Comparison of ENCODE assay signal across 19 cellular contexts in the genomic region with DNA sequence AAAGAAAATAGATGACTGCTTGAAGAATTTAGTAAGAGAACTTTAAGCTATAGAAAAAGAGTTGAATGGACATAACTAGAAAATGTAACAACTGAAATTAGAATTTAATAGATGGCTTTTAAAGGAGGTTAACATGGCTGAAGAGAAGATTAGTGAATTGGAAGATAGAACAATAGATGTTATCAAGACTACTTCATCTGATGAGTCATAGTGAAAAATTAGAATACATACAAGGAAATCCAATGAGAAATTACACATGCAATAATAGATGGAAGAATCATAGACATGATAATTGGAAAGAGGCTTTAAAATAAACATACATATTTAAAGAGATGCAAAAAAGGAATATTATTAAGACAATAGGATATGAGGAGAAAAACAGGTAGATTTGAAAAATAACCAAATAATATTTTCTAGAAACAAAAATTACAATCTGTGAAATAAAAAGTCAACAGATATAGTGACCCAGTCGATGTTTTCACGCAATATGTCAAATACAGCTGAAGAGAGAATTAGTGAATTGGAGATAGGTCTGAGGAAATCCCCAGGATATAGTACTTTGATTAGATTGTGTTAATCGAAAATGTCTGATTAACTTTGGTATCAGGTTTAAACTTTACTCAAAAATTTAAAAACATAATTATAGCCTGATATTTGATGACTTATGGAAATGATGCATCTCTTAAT. TPM values are rescaled to one million over a fixed set of nuclear protein-coding genes. Genes with fewer than 3 reads are reported as not detected.
DNase-seq lines count a peak whose midpoint lies in the region; ATAC-seq, FAIRE-seq and TF ChIP-seq lines count a peak whose summit lies in the region.
"Had no signal": no experiment of that assay in that cellular context is flagged by ENCODE, and none has a peak within 500 bp of the region (broad histone marks: within the 10 kb centered on the region; RNA-seq: fewer than 3 reads in every experiment).

No MANE protein-coding gene starts in this region.

- FAIRE-seq in kidney (lab: Jason Lieb, UNC), result peak; percentile 33

- no peaks in the 10 kb centered on the region for H3K27me3 ChIP-seq in GM23248 (replicated peaks; ENCODE audit: insufficient read depth)

- in situ Hi-C loops in GM23248 (cut with MboI), result no loop called here

- 77 to 86% methylated on average over 3 of the region's 3 CpGs for WGBS in GM23248 (ENCODE audit: low coverage in 1 of 2, low lambda C conversion rate in 2 of 2, missing lambda C conversion rate in 2 of 2), 2 experiments

- H3K4me1 ChIP-seq in GM23248 (ENCODE audit: insufficient read depth) (no peaks in the 10 kb centered on the region), kidney (ENCODE audit: control insufficient read depth in 1 of 2, insufficient read depth in 1 of 2, low read depth in 1 of 2, low read length in 2 of 2) (peaks cover 4 to 7% of the 10 kb centered on the region in 2 donors)

- no peaks in the 10 kb centered on the region for H3K27me3 Mint-ChIP-seq in Calu3 (ENCODE audit: unreplicated experiment)
- peaks cover 3% of the 10 kb centered on the region for H3K27me3 Mint-ChIP-seq in endothelial cell (ENCODE audit: unreplicated experiment)
- H3K27me3 Mint-ChIP-seq: CD4-positive, alpha-beta memory T cell had no signal

- DNase-seq in Calu3, result no peak
- peak; percentile 18 for DNase-seq in GM23248
- no peak for DNase-seq in endothelial cell (ENCODE audit: low spot score)
- DNase-seq in kidney, result no peak
- no peak for DNase-seq in HK-2 (ENCODE audit: unreplicated experiment)
- DNase-seq in AG08395 (ENCODE audit: low spot score), result no peak
- DNase-seq: CD4-positive, alpha-beta memory T cell; DMS 273 treated with DMSO at 0.1 percent for 48 hours; KBM-7; MV-4-11; NCI-H1417; NCI-H1930; NCI-H2171 treated with DMSO at 0.1 percent for 48 hours; NCI-H748 treated with DMSO at 0.1 percent for 48 hours; PC-3 had no signal

- H3K4me3 Mint-ChIP-seq in Calu3 (ENCODE audit: low read depth, unreplicated experiment) (no peak overlapping the region), endothelial cell (ENCODE audit: unreplicated experiment) (peak overlapping the region; percentile 16)
- H3K4me3 Mint-ChIP-seq: CD4-positive, alpha-beta memory T cell had no signal

- TF ChIP-seq CTCF in Calu3 (IDR thresholded peaks at IDR 0.05; ENCODE audit: unreplicated experiment) (no peak), endothelial cell (IDR thresholded peaks at IDR 0.05; ENCODE audit: unreplicated experiment) (no peak), kidney (IDR thresholded peaks at IDR 0.05; ENCODE audit: borderline replicate concordance, extremely low read depth, insufficient read depth) (no peak)

- no peak overlapping the region for H2AFZ ChIP-seq in GM23248

- ATAC-seq in GM18498 (IDR thresholded peaks at IDR 0.05; ENCODE audit: unreplicated experiment), result no peak
- ATAC-seq: PC-3 had no signal

- H3K36me3 Mint-ChIP-seq in Calu3 (ENCODE audit: insufficient read depth, unreplicated experiment) (peaks cover 13% of the 10 kb centered on the region), endothelial cell (ENCODE audit: low read depth, unreplicated experiment) (peaks cover 66% of the 10 kb centered on the region)

- H3K27ac Mint-ChIP-seq in Calu3 (ENCODE audit: unreplicated experiment) (peak overlapping the region; percentile 32), endothelial cell (ENCODE audit: unreplicated experiment) (no peak overlapping the region)

- H3K36me3 ChIP-seq in GM23248 (ENCODE audit: low read depth), result peaks cover 64% of the 10 kb centered on the region
- H3K36me3 ChIP-seq in kidney (ENCODE audit: control insufficient read depth in 1 of 2, insufficient read depth in 2 of 2, low read length in 2 of 2), result peaks cover 43 to 67% of the 10 kb centered on the region in 2 donors

- H3K4me3 ChIP-seq in GM23248 (no peak overlapping the region), kidney (ENCODE audit: low read length in 2 of 2) (no peak overlapping the region)

- no peaks in the 10 kb centered on the region for H3K9me2 ChIP-seq in GM23248 (ENCODE audit: insufficient read depth)

- no peak overlapping the region for H3K27ac ChIP-seq in GM23248
- no peak overlapping the region for H3K27ac ChIP-seq in kidney (ENCODE audit: low read depth in 2 of 2, low read length in 2 of 2)
- H3K27ac ChIP-seq: RWPE1 had no signal

- BruUV-seq in Calu3 (replicated peaks; lab: Mats Ljungman, UMichigan), result no TSS peak

- H3K9me3 Mint-ChIP-seq in Calu3 (ENCODE audit: low read depth, unreplicated experiment), result peaks cover 4% of the 10 kb centered on the region
- peaks cover 16% of the 10 kb centered on the region for H3K9me3 Mint-ChIP-seq in endothelial cell (ENCODE audit: unreplicated experiment)

- no peak overlapping the region for H3K9ac ChIP-seq in GM23248
- no peak overlapping the region for H3K9ac ChIP-seq in kidney (ENCODE audit: low read length in 2 of 2)

- intact Hi-C loops in Calu3 (cut with micrococcal nuclease; ENCODE audit: unreplicated experiment) (no loop called here), kidney (cut with DNase I) (no loop called here)

- CTCF ChIA-PET in Calu3 (lab: Charles Lee), result no interaction called here

- H3K9me3 ChIP-seq in GM23248 (ENCODE audit: low read depth) (no peaks in the 10 kb centered on the region), kidney (ENCODE audit: control insufficient read depth in 1 of 2, low read length in 2 of 2) (peaks cover 0 to 6% of the 10 kb centered on the region in 2 donors)

- no peaks in the 10 kb centered on the region for H4K20me1 ChIP-seq in GM23248 (ENCODE audit: insufficient read depth)

- no peak overlapping the region for H3K4me2 ChIP-seq in GM23248 (ENCODE audit: unreplicated experiment)

- H3K4me1 Mint-ChIP-seq in Calu3 (ENCODE audit: low read depth, unreplicated experiment) (peaks cover 18% of the 10 kb centered on the region), endothelial cell (ENCODE audit: unreplicated experiment) (no peaks in the 10 kb centered on the region)

- H3K79me2 ChIP-seq in GM23248 (ENCODE audit: insufficient read depth), result no peaks in the 10 kb centered on the region

- H3F3A ChIP-seq in GM23248 (ENCODE audit: insufficient read depth), result no peaks in the 10 kb centered on the region

RNA-seq across cellular contexts. Expression of gene CAT, which starts 28.2 kb away (rescaled TPM):
- total RNA-seq in Calu3 (2022) (50.8 and 54.5 TPM in 2 replicates), endothelial cell (ENCODE audit: unreplicated experiment) (30.2 TPM), kidney (84.4 TPM)
- total RNA-seq in GM23248 (2014; rRNA removed; shearing (Covaris generic)), result 49.4 and 57.0 TPM in 2 replicates
- polyA plus RNA-seq in GM23248 (2016; fragmentation: Nextera tagmentation; extraction: Ambion mirVana) (52.5 and 54.5 TPM in 2 replicates), kidney (ENCODE audit: insufficient read depth, low read depth, low replicate concordance) (208 TPM)
- total RNA-seq: NCI-H460 had no signal

RNA-seq across cellular contexts. Expression of gene ELF5, which starts 46.6 kb away (rescaled TPM):
- total RNA-seq in Calu3 (2022), result not detected in 2 replicates
- total RNA-seq in GM23248 (2014; rRNA removed; shearing (Covaris generic)), result not detected in 2 replicates
- polyA plus RNA-seq in GM23248 (2016; fragmentation: Nextera tagmentation; extraction: Ambion mirVana), result not detected in 2 replicates
- not detected for total RNA-seq in endothelial cell (ENCODE audit: unreplicated experiment)
- total RNA-seq in kidney, result 0.94 TPM
- polyA plus RNA-seq in kidney (ENCODE audit: insufficient read depth, low read depth, low replicate concordance), result 18.9 TPM
- total RNA-seq: CD4-positive, alpha-beta memory T cell; NCI-H460 had no signal
- polyA plus RNA-seq: BJ; CD4-positive, alpha-beta memory T cell had no signal
